Comparison of ENCODE assay signal across 16 cellular contexts in genomic region chr6:10547809-10548208, GRCh38. TPM values are rescaled to one million over a fixed set of nuclear protein-coding genes. Genes with fewer than 3 reads are reported as not detected.
DNase-seq lines count a peak whose midpoint lies in the region; ATAC-seq and TF ChIP-seq lines count a peak whose summit lies in the region.
"Had no signal": no experiment of that assay in that cellular context is flagged by ENCODE, and none has a peak within 500 bp of the region (broad histone marks: within the 10 kb centered on the region; RNA-seq: fewer than 3 reads in every experiment).

No MANE protein-coding gene starts in this region.

- no peaks in the 10 kb centered on the region; the same call in 2 of the 3 replicates for H3K36me3 Mint-ChIP-seq in GM23338 (ENCODE audit: low read depth)
- H3K36me3 Mint-ChIP-seq in neural progenitor cell: no peaks in the 10 kb centered on the region

- TF ChIP-seq POLR2A in esophagus muscularis mucosa (IDR thresholded peaks at IDR 0.05; ENCODE audit: low read depth): no peak

- H3F3A ChIP-seq in GM23338 (replicated peaks; ENCODE audit: low read depth): no peaks in the 10 kb centered on the region
- peaks cover 20% of the 10 kb centered on the region for H3F3A ChIP-seq in neural progenitor cell (ENCODE audit: low read depth)

- H3K4me3 ChIP-seq in right cardiac atrium (ENCODE audit: low read length) (no peak overlapping the region), GM23338 (no peak overlapping the region), esophagus muscularis mucosa (no peak overlapping the region), neural progenitor cell (no peak overlapping the region), dorsolateral prefrontal cortex (no peak overlapping the region)
- H3K4me3 ChIP-seq: A549, HAP-1 had no signal

- H3K27me3 ChIP-seq in right cardiac atrium (ENCODE audit: control insufficient read depth, insufficient read depth) (no peaks in the 10 kb centered on the region), GM23338 (ENCODE audit: insufficient read depth) (no peaks in the 10 kb centered on the region), esophagus muscularis mucosa (no peaks in the 10 kb centered on the region), neural progenitor cell (no peaks in the 10 kb centered on the region), dorsolateral prefrontal cortex (no peaks in the 10 kb centered on the region)

- H3K79me2 ChIP-seq in GM23338 (replicated peaks; ENCODE audit: insufficient read depth): 0 out of 2 replicates have a peak, but pooled peaks cover 8% of the 10 kb centered on the region
- H3K79me2 ChIP-seq in neural progenitor cell (ENCODE audit: low read depth): no peaks in the 10 kb centered on the region

- no peaks in the 10 kb centered on the region for H3K9me2 ChIP-seq in GM23338 (ENCODE audit: insufficient read depth)

- H3K9me3 Mint-ChIP-seq in GM23338 (no peaks in the 10 kb centered on the region), neural progenitor cell (peaks cover 3% of the 10 kb centered on the region)
- H3K9me3 Mint-ChIP-seq: CD4-positive, alpha-beta T cell had no signal

- H3K4me3 Mint-ChIP-seq in GM23338: no peak overlapping the region
- no peak overlapping the region for H3K4me3 Mint-ChIP-seq in neural progenitor cell
- H3K4me3 Mint-ChIP-seq: CD4-positive, alpha-beta T cell had no signal

- no peak overlapping the region for H3K27ac Mint-ChIP-seq in GM23338
- H3K27ac Mint-ChIP-seq in neural progenitor cell: no peak overlapping the region
- H3K27ac Mint-ChIP-seq: CD4-positive, alpha-beta T cell had no signal

- H3K27ac ChIP-seq in right cardiac atrium (ENCODE audit: low read length): no peak overlapping the region
- H3K27ac ChIP-seq in GM23338 (ENCODE audit: low read depth): 0 out of 2 replicates have a peak overlapping the region, but pooled peaks have one; percentile 15
- peak overlapping the region; percentile 25 to 85 (median 38) for H3K27ac ChIP-seq in esophagus muscularis mucosa (replicated peaks in 1 of 4)
- peak overlapping the region; percentile 65 for H3K27ac ChIP-seq in neural progenitor cell
- no peak overlapping the region for H3K27ac ChIP-seq in dorsolateral prefrontal cortex
- H3K27ac ChIP-seq: 22Rv1, A549, C4-2B had no signal

- no peak for DNase-seq in Right ventricle myocardium inferior (ENCODE audit: missing footprints)
- DNase-seq in right cardiac atrium: no peak
- DNase-seq in GM23338 (ENCODE audit: low spot score): no peak
- DNase-seq in esophagus muscularis mucosa (ENCODE audit: extremely low spot score): no peak
- DNase-seq in neural progenitor cell (ENCODE audit: low spot score): no peak
- no peak for DNase-seq in dorsolateral prefrontal cortex
- DNase-seq: AML-193; Caco-2; CD4-positive, alpha-beta T cell; IMR-90 had no signal

- H3K9me3 ChIP-seq in right cardiac atrium (ENCODE audit: control insufficient read depth, low read length) (no peaks in the 10 kb centered on the region), esophagus muscularis mucosa (no peaks in the 10 kb centered on the region), neural progenitor cell (ENCODE audit: low read depth) (no peaks in the 10 kb centered on the region)
- H3K9me3 ChIP-seq: A549, Caco-2, HAP-1 had no signal

- no peak for TF ChIP-seq EP300 in esophagus muscularis mucosa (IDR thresholded peaks at IDR 0.05)

- intact Hi-C loops in Right ventricle myocardium inferior (cut with DNase I) (no loop called here), right cardiac atrium (cut with DNase I) (no loop called here), esophagus muscularis mucosa (cut with DNase I) (no loop called here), dorsolateral prefrontal cortex (cut with DNase I) (no loop called here)

- H3K36me3 ChIP-seq in GM23338 (ENCODE audit: insufficient read depth) (no peaks in the 10 kb centered on the region), esophagus muscularis mucosa (no peaks in the 10 kb centered on the region), neural progenitor cell (no peaks in the 10 kb centered on the region)
- H3K36me3 ChIP-seq: HAP-1 had no signal

- H3K4me2 ChIP-seq in GM23338 (no peak overlapping the region), neural progenitor cell (peak overlapping the region; percentile 22)
- H3K4me2 ChIP-seq: A549 had no signal

- H3K9ac ChIP-seq in neural progenitor cell: no peak overlapping the region

- H2AFZ ChIP-seq in GM23338 (no peak overlapping the region), neural progenitor cell (replicated peaks) (no peak overlapping the region)

- ATAC-seq in Right ventricle myocardium inferior (peak; percentile 31), right cardiac atrium (no peak), GM23338 (no peak), GM21526 (IDR thresholded peaks at IDR 0.05; ENCODE audit: low FRiP score, unreplicated experiment) (no peak), HG03469 (IDR thresholded peaks at IDR 0.05; ENCODE audit: unreplicated experiment) (no peak)
- ATAC-seq: A549 had no signal

- H3K4me1 Mint-ChIP-seq in GM23338 (peaks cover 25% of the 10 kb centered on the region; the same call in 2 of the 3 replicates), neural progenitor cell (no peaks in the 10 kb centered on the region)

- H4K20me1 ChIP-seq in GM23338 (replicated peaks; ENCODE audit: insufficient read depth) (no peaks in the 10 kb centered on the region), neural progenitor cell (ENCODE audit: low read depth) (no peaks in the 10 kb centered on the region)

- H3K4me1 ChIP-seq in right cardiac atrium (ENCODE audit: control insufficient read depth, insufficient read depth, low read length) (no peaks in the 10 kb centered on the region), GM23338 (ENCODE audit: insufficient read depth) (peaks cover 24% of the 10 kb centered on the region), esophagus muscularis mucosa (peaks cover 20 to 52% (median 42%) of the 10 kb centered on the region in 4 donors), neural progenitor cell (peaks cover 31% of the 10 kb centered on the region)
- H3K4me1 ChIP-seq: HAP-1 had no signal

- TF ChIP-seq CTCF in GM23338 (conservative IDR thresholded peaks at IDR 0.05; ENCODE audit: low read depth in 2 of 2) (no peak), esophagus muscularis mucosa (IDR thresholded peaks at IDR 0.05) (no peak), neural progenitor cell (IDR thresholded peaks at IDR 0.05) (no peak), dorsolateral prefrontal cortex (IDR thresholded peaks at IDR 0.05 in 54 of 56, conservative IDR thresholded peaks at IDR 0.05 in 2 of 56; ENCODE audit: low read depth in 1 of 56, partially characterized antibody in 56 of 56) (no peak)

- peaks cover 3% of the 10 kb centered on the region for H3K27me3 Mint-ChIP-seq in GM23338 (ENCODE audit: insufficient read depth, low read depth, poor library complexity)
- H3K27me3 Mint-ChIP-seq in neural progenitor cell (ENCODE audit: insufficient read depth, low read depth): no peaks in the 10 kb centered on the region
- H3K27me3 Mint-ChIP-seq: CD4-positive, alpha-beta T cell had no signal

TF ChIP-seq in GM23338, 12 proteins besides CTCF, POLR2A, EP300 and RAD21 (continues in another document):
- TF ChIP-seq, protein P1, sequence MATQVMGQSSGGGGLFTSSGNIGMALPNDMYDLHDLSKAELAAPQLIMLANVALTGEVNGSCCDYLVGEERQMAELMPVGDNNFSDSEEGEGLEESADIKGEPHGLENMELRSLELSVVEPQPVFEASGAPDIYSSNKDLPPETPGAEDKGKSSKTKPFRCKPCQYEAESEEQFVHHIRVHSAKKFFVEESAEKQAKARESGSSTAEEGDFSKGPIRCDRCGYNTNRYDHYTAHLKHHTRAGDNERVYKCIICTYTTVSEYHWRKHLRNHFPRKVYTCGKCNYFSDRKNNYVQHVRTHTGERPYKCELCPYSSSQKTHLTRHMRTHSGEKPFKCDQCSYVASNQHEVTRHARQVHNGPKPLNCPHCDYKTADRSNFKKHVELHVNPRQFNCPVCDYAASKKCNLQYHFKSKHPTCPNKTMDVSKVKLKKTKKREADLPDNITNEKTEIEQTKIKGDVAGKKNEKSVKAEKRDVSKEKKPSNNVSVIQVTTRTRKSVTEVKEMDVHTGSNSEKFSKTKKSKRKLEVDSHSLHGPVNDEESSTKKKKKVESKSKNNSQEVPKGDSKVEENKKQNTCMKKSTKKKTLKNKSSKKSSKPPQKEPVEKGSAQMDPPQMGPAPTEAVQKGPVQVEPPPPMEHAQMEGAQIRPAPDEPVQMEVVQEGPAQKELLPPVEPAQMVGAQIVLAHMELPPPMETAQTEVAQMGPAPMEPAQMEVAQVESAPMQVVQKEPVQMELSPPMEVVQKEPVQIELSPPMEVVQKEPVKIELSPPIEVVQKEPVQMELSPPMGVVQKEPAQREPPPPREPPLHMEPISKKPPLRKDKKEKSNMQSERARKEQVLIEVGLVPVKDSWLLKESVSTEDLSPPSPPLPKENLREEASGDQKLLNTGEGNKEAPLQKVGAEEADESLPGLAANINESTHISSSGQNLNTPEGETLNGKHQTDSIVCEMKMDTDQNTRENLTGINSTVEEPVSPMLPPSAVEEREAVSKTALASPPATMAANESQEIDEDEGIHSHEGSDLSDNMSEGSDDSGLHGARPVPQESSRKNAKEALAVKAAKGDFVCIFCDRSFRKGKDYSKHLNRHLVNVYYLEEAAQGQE (IDR thresholded peaks at IDR 0.05; ENCODE audit: unreplicated experiment): no peak
- no peak for TF ChIP-seq POLR2AphosphoS5 (IDR thresholded peaks at IDR 0.05; ENCODE audit: low read depth)
- no peak for TF ChIP-seq ZNF114 (CRISPR knock-in tag; IDR thresholded peaks at IDR 0.05)
- no peak for TF ChIP-seq STAT1 (IDR thresholded peaks at IDR 0.05; ENCODE audit: unreplicated experiment)
- no peak for TF ChIP-seq JUNB (IDR thresholded peaks at IDR 0.05; ENCODE audit: unreplicated experiment)
- TF ChIP-seq, protein P2, sequence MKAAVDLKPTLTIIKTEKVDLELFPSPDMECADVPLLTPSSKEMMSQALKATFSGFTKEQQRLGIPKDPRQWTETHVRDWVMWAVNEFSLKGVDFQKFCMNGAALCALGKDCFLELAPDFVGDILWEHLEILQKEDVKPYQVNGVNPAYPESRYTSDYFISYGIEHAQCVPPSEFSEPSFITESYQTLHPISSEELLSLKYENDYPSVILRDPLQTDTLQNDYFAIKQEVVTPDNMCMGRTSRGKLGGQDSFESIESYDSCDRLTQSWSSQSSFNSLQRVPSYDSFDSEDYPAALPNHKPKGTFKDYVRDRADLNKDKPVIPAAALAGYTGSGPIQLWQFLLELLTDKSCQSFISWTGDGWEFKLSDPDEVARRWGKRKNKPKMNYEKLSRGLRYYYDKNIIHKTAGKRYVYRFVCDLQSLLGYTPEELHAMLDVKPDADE (IDR thresholded peaks at IDR 0.05): no peak
- TF ChIP-seq CREB1 (CRISPR knock-in tag; IDR thresholded peaks at IDR 0.05; ENCODE audit: low read depth): no peak
- no peak for TF ChIP-seq ZNF331 (CRISPR knock-in tag; IDR thresholded peaks at IDR 0.05; ENCODE audit: low read depth)

RNA-seq across cellular contexts. Expression of gene GCNT2, which starts 26.7 kb away (rescaled TPM):
- 51.9 TPM for total RNA-seq in Right ventricle myocardium inferior
- 10 to 100 TPM in 1 of 4 donors, 1 to 10 TPM in 3; 5.2 to 10.4 (median 7.7) TPM for total RNA-seq in right cardiac atrium
- polyA plus RNA-seq in right cardiac atrium: 3.4 TPM
- total RNA-seq in GM23338 (2014; rRNA removed; shearing (Covaris generic)): 135 and 137 TPM in 2 replicates
- 27.2 and 28.3 TPM in 2 replicates for polyA plus RNA-seq in GM23338 (2016; fragmentation: Nextera tagmentation; extraction: Ambion mirVana)
- total RNA-seq in esophagus muscularis mucosa: 10 to 100 TPM; 15.8 to 23.2 (median 19.4) TPM
- total RNA-seq in neural progenitor cell (ENCODE audit: low replicate concordance): 34.7 and 48.4 TPM in 2 replicates
- total RNA-seq in dorsolateral prefrontal cortex: 1 to 10 TPM; 1.4 to 8.0 (median 3.3) TPM

Comparison
In these comparisons a context has a peak if more than half of its experiments do, and no peak if none do; other contexts are left out.
1. H3K27ac ChIP-seq: peak in GM23338 (single experiment), esophagus muscularis mucosa (4 of 4) and neural progenitor cell (single experiment); none in right cardiac atrium (single experiment) and dorsolateral prefrontal cortex (0 of 59).